ENCODE assay signal across 8 cellular contexts in genomic region chr17:3738562-3739295, GRCh38. TPM values are rescaled to one million over a fixed set of nuclear protein-coding genes. Genes with fewer than 3 reads are reported as not detected.
A peak's percentile ranks its signal among the peaks of the same experiment; 100 is the strongest.
DNase-seq lines count a peak whose midpoint lies in the region; TF ChIP-seq lines count a peak whose summit lies in the region.

No MANE protein-coding gene starts in this region.

- H3K4me3 Mint-ChIP-seq in activated naive CD8-positive, alpha-beta T cell treated with anti-CD3 and anti-CD28 coated beads for 36 hours, result no peak overlapping the region

- TF ChIP-seq POLR2A in erythroblast (IDR thresholded peaks at IDR 0.05; ENCODE audit: low read length), result no peak

- DNase-seq in COR-L47 (lab: John Stamatoyannopoulos, UW) (peak; percentile 7), SJCRH30 (no peak), inferior parietal cortex (ENCODE audit: extremely low spot score) (peak; percentile 32), 8988T (no peak), erythroblast (lab: John Stamatoyannopoulos, UW) (no peak), HCEC 1CT (no peak)
- peak; percentile 75 for DNase-seq in activated naive CD8-positive, alpha-beta T cell treated with anti-CD3 and anti-CD28 coated beads for 36 hours
- DNase-seq in stimulated activated CD4-positive, alpha-beta T cell treated with anti-CD3 and anti-CD28 coated beads, Interleukin-4, amount 100 ng/mL, for 1 hour, result peak; percentile 77

- H3K27ac Mint-ChIP-seq in activated naive CD8-positive, alpha-beta T cell treated with anti-CD3 and anti-CD28 coated beads for 36 hours, result peak overlapping the region; percentile 50

- H3K36me3 Mint-ChIP-seq in activated naive CD8-positive, alpha-beta T cell treated with anti-CD3 and anti-CD28 coated beads for 36 hours, result no peaks in the 10 kb centered on the region

- no peaks in the 10 kb centered on the region for H3K36me3 ChIP-seq in SJCRH30

- no peaks in the 10 kb centered on the region for H3K9me3 ChIP-seq in SJCRH30 (replicated peaks)

- peak overlapping the region; percentile 54 for H3K4me3 ChIP-seq in SJCRH30

- H3K27me3 ChIP-seq in SJCRH30, result no peaks in the 10 kb centered on the region

- H3K27ac ChIP-seq in SJCRH30, result no peak overlapping the region

- peaks cover 4% of the 10 kb centered on the region for H3K27me3 Mint-ChIP-seq in activated naive CD8-positive, alpha-beta T cell treated with anti-CD3 and anti-CD28 coated beads for 36 hours

- H3K9me3 Mint-ChIP-seq in activated naive CD8-positive, alpha-beta T cell treated with anti-CD3 and anti-CD28 coated beads for 36 hours, result no peaks in the 10 kb centered on the region

- peaks cover 38% of the 10 kb centered on the region for H3K4me1 Mint-ChIP-seq in activated naive CD8-positive, alpha-beta T cell treated with anti-CD3 and anti-CD28 coated beads for 36 hours

- H3K4me1 ChIP-seq in SJCRH30, result peaks cover 5% of the 10 kb centered on the region

RNA-seq across cellular contexts. Expression of gene HASPIN, which starts 15.0 kb away (rescaled TPM):
- 15.2 and 15.9 TPM in 2 replicates for total RNA-seq in SJCRH30 (2014; rRNA removed; shearing (Covaris generic))
- 10 to 100 TPM; 23.8 to 24.6 TPM for total RNA-seq in activated naive CD8-positive, alpha-beta T cell treated with anti-CD3 and anti-CD28 coated beads for 36 hours

RNA-seq across cellular contexts. Expression of gene P2RX5, which starts 42.8 kb away (rescaled TPM):
- total RNA-seq in SJCRH30 (2014; rRNA removed; shearing (Covaris generic)), result 1.2 and 3.0 TPM in 2 replicates
- total RNA-seq in activated naive CD8-positive, alpha-beta T cell treated with anti-CD3 and anti-CD28 coated beads for 36 hours, result 10 to 100 TPM; 32.0 to 38.7 TPM

Comparison
In these comparisons a context has a peak if more than half of its experiments do, and no peak if none do; other contexts are left out.
1. DNase-seq: peak in COR-L47 (single experiment), activated naive CD8-positive, alpha-beta T cell treated with anti-CD3 and anti-CD28 coated beads for 36 hours (single experiment), inferior parietal cortex (single experiment) and stimulated activated CD4-positive, alpha-beta T cell treated with anti-CD3 and anti-CD28 coated beads, Interleukin-4, amount 100 ng/mL, for 1 hour (single experiment); none in SJCRH30 (0 of 2), 8988T (single experiment), erythroblast (0 of 2) and HCEC 1CT (single experiment).